ENCODE assay signal across 2 cellular contexts in genomic region chr1:158711098-158711497, GRCh38.
A peak's percentile ranks its signal among the peaks of the same experiment; 100 is the strongest.
TF ChIP-seq lines count a peak whose summit lies in the region.

No MANE protein-coding gene starts in this region.

TF ChIP-seq in HepG2, 621 proteins besides CTCF, POLR2A, EP300 and RAD21:
- TF ChIP-seq HNF1A (IDR thresholded peaks at IDR 0.05; ENCODE audit: low read depth) (no peak), HNF1A (CRISPR knock-in tag; IDR thresholded peaks at IDR 0.05; ENCODE audit: borderline replicate concordance) (no peak), HNRNPK (IDR thresholded peaks at IDR 0.05; ENCODE audit: low read depth, low read length, poor library complexity, severe bottlenecking) (peak; percentile 90)

TF ChIP-seq in K562, 482 proteins besides CTCF, POLR2A, EP300 and RAD21:
- TF ChIP-seq ELK3 (CRISPR knock-in tag; IDR thresholded peaks at IDR 0.05) (no peak), HNRNPK (IDR thresholded peaks at IDR 0.05; ENCODE audit: low read depth, low read length, poor library complexity, severe bottlenecking) (peak; percentile 69), PCBP2 (IDR thresholded peaks at IDR 0.05; ENCODE audit: low read depth, low read length, poor library complexity, severe bottlenecking) (peak; percentile 67)
- TF ChIP-seq, protein P1, sequence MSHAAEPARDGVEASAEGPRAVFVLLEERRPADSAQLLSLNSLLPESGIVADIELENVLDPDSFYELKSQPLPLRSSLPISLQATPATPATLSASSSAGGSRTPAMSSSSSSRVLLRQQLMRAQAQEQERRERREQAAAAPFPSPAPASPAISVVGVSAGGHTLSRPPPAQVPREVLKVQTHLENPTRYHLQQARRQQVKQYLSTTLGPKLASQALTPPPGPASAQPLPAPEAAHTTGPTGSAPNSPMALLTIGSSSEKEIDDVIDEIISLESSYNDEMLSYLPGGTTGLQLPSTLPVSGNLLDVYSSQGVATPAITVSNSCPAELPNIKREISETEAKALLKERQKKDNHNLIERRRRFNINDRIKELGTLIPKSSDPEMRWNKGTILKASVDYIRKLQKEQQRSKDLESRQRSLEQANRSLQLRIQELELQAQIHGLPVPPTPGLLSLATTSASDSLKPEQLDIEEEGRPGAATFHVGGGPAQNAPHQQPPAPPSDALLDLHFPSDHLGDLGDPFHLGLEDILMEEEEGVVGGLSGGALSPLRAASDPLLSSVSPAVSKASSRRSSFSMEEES (CRISPR knock-in tag; IDR thresholded peaks at IDR 0.05), result no peak
